ENCODE assay signal across 9 cellular contexts in the genomic region with DNA sequence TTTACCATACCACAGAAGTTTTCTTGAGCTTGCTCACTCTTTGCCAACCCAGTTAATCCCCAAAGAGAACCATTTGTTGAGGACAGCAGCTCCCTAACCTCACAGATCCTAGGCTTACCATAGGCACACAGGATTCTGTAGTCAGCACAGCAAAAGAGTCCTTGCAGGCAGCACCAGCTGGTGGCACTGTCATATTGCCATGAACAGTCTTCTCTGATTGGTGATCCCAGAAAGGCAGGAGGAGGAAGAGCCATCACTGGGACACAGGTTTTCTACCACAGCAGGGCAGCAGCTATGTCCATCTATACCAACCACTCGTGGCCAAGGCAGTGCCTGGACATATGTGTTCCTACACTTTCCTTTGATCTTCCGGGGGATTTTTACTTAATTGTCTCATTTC.
DNase-seq lines count a peak whose midpoint lies in the region; ATAC-seq, FAIRE-seq and TF ChIP-seq lines count a peak whose summit lies in the region.
"Had no signal": no experiment of that assay in that cellular context is flagged by ENCODE, and none has a peak within 500 bp of the region (broad histone marks: within the 10 kb centered on the region; RNA-seq: fewer than 3 reads in every experiment).

No MANE protein-coding gene starts in this region.

- 18% methylated on average over 2 of the region's 2 CpGs for WGBS in HepG2 (ENCODE audit: low lambda C conversion rate)

- H3K4me2 ChIP-seq in HepG2 (ENCODE audit: low read depth, low read length) = no peak overlapping the region

- H2AFZ ChIP-seq in HepG2 (ENCODE audit: low read length) = no peak overlapping the region

- H3K9me3 ChIP-seq in HepG2 (ENCODE audit: low read length) = no peaks in the 10 kb centered on the region

- ATAC-seq in HepG2 (peak; percentile 98), HG02981 (IDR thresholded peaks at IDR 0.05; ENCODE audit: unreplicated experiment) (no peak), GM18907 (IDR thresholded peaks at IDR 0.05; ENCODE audit: unreplicated experiment) (no peak), GM19351 (IDR thresholded peaks at IDR 0.05; ENCODE audit: unreplicated experiment) (no peak), GM21360 (IDR thresholded peaks at IDR 0.05; ENCODE audit: unreplicated experiment) (no peak)

- in situ Hi-C loops in HepG2 (cut with HindIII; ENCODE audit: extremely low pct_ligation_motif_present, low pct_unique_long_range_greater_than_20kb) = loop anchor here (10.0 kb wide), 1 partner anchor 761 kb away; no protein-coding TSS in a partner anchor

- H3K4me3 ChIP-seq in GM06990 (replicated peaks; ENCODE audit: low read depth, low read length) (no peak overlapping the region), cardiac fibroblast (replicated peaks in 1 of 2; ENCODE audit: low read depth in 2 of 2, low read length in 2 of 2) (no peak overlapping the region), HepG2 (replicated peaks in 1 of 3; ENCODE audit: insufficient read depth in 1 of 3, low read depth in 2 of 3, low read length in 3 of 3) (no peak overlapping the region)

- H3K36me3 ChIP-seq in GM06990 (ENCODE audit: control insufficient read depth, insufficient read depth, low read length) (no peaks in the 10 kb centered on the region), HepG2 (replicated peaks in 1 of 2; ENCODE audit: control insufficient read depth in 1 of 2, insufficient read depth in 2 of 2, low read length in 2 of 2) (no peaks in the 10 kb centered on the region)

- no peak for TF ChIP-seq EP300 in HepG2 (IDR thresholded peaks at IDR 0.05; ENCODE audit: low read depth in 2 of 2, low read length in 2 of 2)
- no peak for TF ChIP-seq EP300 in HepG2 (CRISPR knock-in tag; IDR thresholded peaks at IDR 0.05; ENCODE audit: borderline replicate concordance)

- BruUV-seq in HepG2 (replicated peaks; lab: Mats Ljungman, UMichigan) = no TSS peak

- no peak overlapping the region for H3K9ac ChIP-seq in HepG2 (ENCODE audit: insufficient read depth, low read depth, low read length)

- no peak for DNase-seq in GM06990 (ENCODE audit: extremely low read depth, insufficient read length)
- peak; percentile 15 for DNase-seq in NCI-H2107 (lab: John Stamatoyannopoulos, UW)
- DNase-seq in cardiac fibroblast (ENCODE audit: low read depth in 2 of 2) = peak; percentile 45 to 46
- DNase-seq in HepG2 (ENCODE audit: low spot score) = peak; percentile 55

- TF ChIP-seq POLR2A in HepG2 (IDR thresholded peaks at IDR 0.05; ENCODE audit: insufficient read depth in 1 of 2, low read depth in 2 of 2, low read length in 2 of 2) = no peak

- no peaks in the 10 kb centered on the region for H3K79me2 ChIP-seq in HepG2 (ENCODE audit: insufficient read depth, low read length)

- FAIRE-seq in HepG2 (lab: Jason Lieb, UNC) = no peak

- H3K27me3 ChIP-seq in GM06990 (replicated peaks; ENCODE audit: control insufficient read depth, insufficient read depth, low read length) (no peaks in the 10 kb centered on the region), HepG2 (ENCODE audit: control insufficient read depth in 1 of 2, insufficient read depth in 2 of 2, low read length in 2 of 2) (no peaks in the 10 kb centered on the region)

- peak; percentile 74; the same call in 1 of the 2 replicates for TF ChIP-seq RAD21 in HepG2 (CRISPR knock-in tag; IDR thresholded peaks at IDR 0.05)

- no peak overlapping the region for H3K27ac ChIP-seq in HepG2 (ENCODE audit: extremely low read length, insufficient read depth, low read length)
- H3K27ac ChIP-seq: epithelial cell of prostate had no signal

- H3K4me1 ChIP-seq in HepG2 (ENCODE audit: insufficient read depth, low read length) = no peaks in the 10 kb centered on the region

- POLR2A ChIA-PET in HepG2 (lab: Yijun Ruan, JAX) = interaction anchor here (1.0 kb wide), 1 partner anchor 722 kb away, joined by 3 read pairs; the partner anchor contains the start of gene PIK3R1

- CTCF ChIA-PET in HepG2 (lab: Yijun Ruan, JAX; ENCODE audit: low intra/inter-chr PET ratio, low total read pairs) = interaction anchor here (0.7 kb wide), 1 partner anchor 758 kb away, joined by 3 read pairs; no protein-coding TSS in a partner anchor

- no peaks in the 10 kb centered on the region for H4K20me1 ChIP-seq in HepG2 (ENCODE audit: insufficient read depth, low read length)

- TF ChIP-seq CTCF in GM06990 (IDR thresholded peaks at IDR 0.05; ENCODE audit: insufficient read depth, low read length, poor library complexity, severe bottlenecking) (peak; percentile 6), cardiac fibroblast (IDR thresholded peaks at IDR 0.05; ENCODE audit: low read depth, low read length) (peak; percentile 35), HepG2 (CRISPR knock-in tag; IDR thresholded peaks at IDR 0.05) (peak; percentile 87)

- intact Hi-C loops in HepG2 (cut with micrococcal nuclease; ENCODE audit: unreplicated experiment) = loop anchor here (1.0 to 10.0 kb wide), 3 partner anchors 249 to 759 kb away; no protein-coding TSS in a partner anchor

TF ChIP-seq in HepG2, 621 proteins besides CTCF, POLR2A, EP300 and RAD21 (continues in another document):
- TF ChIP-seq SALL1 (CRISPR knock-in tag; IDR thresholded peaks at IDR 0.05) (peak; percentile 33; the same call in 1 of the 2 replicates), FOXM1 (CRISPR knock-in tag; IDR thresholded peaks at IDR 0.05) (no peak), KMT2A (CRISPR knock-in tag; IDR thresholded peaks at IDR 0.05) (no peak), ZFP91 (CRISPR knock-in tag; IDR thresholded peaks at IDR 0.05; ENCODE audit: borderline replicate concordance) (0 out of 2 replicates have a peak, but pooled peaks have one; percentile 35), STAG1 (CRISPR knock-in tag; IDR thresholded peaks at IDR 0.05) (peak; percentile 93), ZMYM4 (CRISPR knock-in tag; IDR thresholded peaks at IDR 0.05) (0 out of 2 replicates have a peak, but pooled peaks have one; percentile 26), ZNF263 (CRISPR knock-in tag; IDR thresholded peaks at IDR 0.05) (0 out of 2 replicates have a peak, but pooled peaks have one; percentile 29), SOX6 (IDR thresholded peaks at IDR 0.05) (no peak), SOX6 (CRISPR knock-in tag; IDR thresholded peaks at IDR 0.05) (0 out of 2 replicates have a peak, but pooled peaks have one; percentile 10), ZNF12 (CRISPR knock-in tag; IDR thresholded peaks at IDR 0.05) (0 out of 2 replicates have a peak, but pooled peaks have one; percentile 25), ZNF326 (CRISPR knock-in tag; IDR thresholded peaks at IDR 0.05; ENCODE audit: borderline replicate concordance) (no peak), SMC3 (IDR thresholded peaks at IDR 0.05; ENCODE audit: low read length) (peak; percentile 80), FOSL2 (CRISPR knock-in tag; IDR thresholded peaks at IDR 0.05) (peak; percentile 22; the same call in 1 of the 2 replicates), KDM2A (CRISPR knock-in tag; IDR thresholded peaks at IDR 0.05; ENCODE audit: borderline replicate concordance, low read depth) (0 out of 2 replicates have a peak, but pooled peaks have one; percentile 19), XRCC5 (optimal IDR thresholded peaks at IDR 0.05; ENCODE audit: low read length) (peak; percentile 51), SOX13 (IDR thresholded peaks at IDR 0.05) (no peak), SOX13 (CRISPR knock-in tag; conservative IDR thresholded peaks at IDR 0.05 in 1 of 2, IDR thresholded peaks at IDR 0.05 in 1 of 2) (0 out of 4 replicates have a peak, but pooled peaks of 1 of the 2 experiments have one; percentile 15), ARID5B (CRISPR knock-in tag; IDR thresholded peaks at IDR 0.05) (peak; percentile 25; the same call in 1 of the 2 replicates)
- TF ChIP-seq, protein P1, sequence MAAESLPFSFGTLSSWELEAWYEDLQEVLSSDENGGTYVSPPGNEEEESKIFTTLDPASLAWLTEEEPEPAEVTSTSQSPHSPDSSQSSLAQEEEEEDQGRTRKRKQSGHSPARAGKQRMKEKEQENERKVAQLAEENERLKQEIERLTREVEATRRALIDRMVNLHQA (CRISPR knock-in tag; IDR thresholded peaks at IDR 0.05) = no peak

Comparison
In these comparisons a context has a peak if more than half of its experiments do, and no peak if none do; other contexts are left out.
1. CTCF ChIP-seq: peak in every context shown above with its lines; median percentile 87 in HepG2; 35 in cardiac fibroblast; 6 in GM06990.